In genomic region chr17:80415626-80416042, GRCh38 we compare ENCODE assay signal across 8 cellular contexts. TPM values are rescaled to one million over a fixed set of nuclear protein-coding genes. Genes with fewer than 3 reads are reported as not detected.
A peak's percentile ranks its signal among the peaks of the same experiment; 100 is the strongest.
DNase-seq lines count a peak whose midpoint lies in the region; ATAC-seq and TF ChIP-seq lines count a peak whose summit lies in the region.

No MANE protein-coding gene starts in this region.

- H3K36me3 ChIP-seq in GM23338 (ENCODE audit: insufficient read depth) (no peaks in the 10 kb centered on the region), spleen (peaks cover 0 to 36% (median 12%) of the 10 kb centered on the region in 6 donors)

- H3K4me1 ChIP-seq in GM23338 (ENCODE audit: insufficient read depth) (peaks cover 3% of the 10 kb centered on the region; the same call in 1 of the 2 replicates), spleen (peaks cover 8 to 48% (median 30%) of the 10 kb centered on the region in 6 donors)

- TF ChIP-seq CTCF in GM23338 (conservative IDR thresholded peaks at IDR 0.05; ENCODE audit: low read depth in 2 of 2) (no peak), spleen (IDR thresholded peaks at IDR 0.05 in 8 of 11, conservative IDR thresholded peaks at IDR 0.05 in 3 of 11) (no peak)

- no peaks in the 10 kb centered on the region for H3K9me2 ChIP-seq in GM23338 (ENCODE audit: insufficient read depth)

- WGBS in spleen, 5 donors, result 6 to 30% (median 11%) methylated on average over 7 to 36 of the region's 36 CpGs

- CTCF ChIA-PET in T-cell (lab: Charles Lee), result interaction anchor here in 1 of 2 donors (0.7 to 1.3 kb wide), 2 partner anchors 10 to 123 kb away, joined by 4 read pairs; no protein-coding TSS in a partner anchor

- H3K9me3 ChIP-seq in spleen, result no peaks in the 10 kb centered on the region

- H3F3A ChIP-seq in GM23338 (replicated peaks; ENCODE audit: low read depth), result 0 out of 2 replicates have a peak, but pooled peaks cover 3% of the 10 kb centered on the region

- H3K79me2 ChIP-seq in GM23338 (replicated peaks; ENCODE audit: insufficient read depth), result 0 out of 2 replicates have a peak, but pooled peaks cover 2% of the 10 kb centered on the region

- no peak overlapping the region; the same call in 1 of the 2 replicates for H3K27ac Mint-ChIP-seq in GM23338
- H3K27ac Mint-ChIP-seq in T-cell, result peak overlapping the region in 1 of 2 donors; percentile 61

- peak overlapping the region; percentile 98 for H2AFZ ChIP-seq in GM23338

- H3K9me3 Mint-ChIP-seq in GM23338 (no peaks in the 10 kb centered on the region; the same call in 2 of the 3 replicates), T-cell (no peaks in the 10 kb centered on the region)

- ATAC-seq in GM23338, result peak; percentile 28
- ATAC-seq in T-cell (replicated peaks in 1 of 4), result no peak
- ATAC-seq in left cardiac atrium, result peak; percentile 19 to 33
- ATAC-seq in GM19397 (IDR thresholded peaks at IDR 0.05; ENCODE audit: unreplicated experiment), result no peak
- no peak for ATAC-seq in GM18520 (IDR thresholded peaks at IDR 0.05; ENCODE audit: unreplicated experiment)

- intact Hi-C loops in left cardiac atrium (cut with DNase I) (no loop called here), spleen (cut with DNase I; ENCODE audit: low total_unique reads) (no loop called here)

- no peak for TF ChIP-seq POLR2A in spleen (IDR thresholded peaks at IDR 0.05)

- peak overlapping the region; percentile 98 for H3K4me2 ChIP-seq in GM23338

- H3K27me3 ChIP-seq in GM23338 (ENCODE audit: insufficient read depth), result peaks cover 13% of the 10 kb centered on the region
- H3K27me3 ChIP-seq in spleen (replicated peaks in 1 of 7), result peaks cover 0 to 17% (median 0%) of the 10 kb centered on the region in 7 donors

- peaks cover 4% of the 10 kb centered on the region; the same call in 1 of the 2 replicates for H4K20me1 ChIP-seq in GM23338 (replicated peaks; ENCODE audit: insufficient read depth)

- H3K27me3 Mint-ChIP-seq in GM23338 (ENCODE audit: insufficient read depth, low read depth, poor library complexity), result peaks cover 24% of the 10 kb centered on the region
- peaks cover 4 to 11% of the 10 kb centered on the region in 2 donors for H3K27me3 Mint-ChIP-seq in T-cell

- DNase-seq in GM23338 (ENCODE audit: low spot score) (no peak), T-cell (no peak), left cardiac atrium (no peak), spleen (no peak)
- DNase-seq in activated CD4-positive, CD25-positive, alpha-beta regulatory T cell treated with anti-CD3 and anti-CD28 coated beads, Interleukin-2, amount 50 U/mL, for 72 hours, result no peak
- no peak for DNase-seq in effector CD4-positive, alpha-beta T cell

- H3K27ac ChIP-seq in GM23338 (ENCODE audit: low read depth) (no peak overlapping the region), spleen (peak overlapping the region; percentile 89 to 95 (median 94))

- POLR2A ChIA-PET in T-cell (lab: Charles Lee), result no interaction called here

- H3K4me1 Mint-ChIP-seq in GM23338 (peaks cover 10% of the 10 kb centered on the region), T-cell (peaks cover 30 to 41% (median 35%) of the 10 kb centered on the region in 3 donors)

- peak overlapping the region; percentile 93 for H3K4me3 ChIP-seq in GM23338
- peak overlapping the region; percentile 67 to 91 (median 80) for H3K4me3 ChIP-seq in spleen

- H3K4me3 Mint-ChIP-seq in GM23338 (peak overlapping the region; percentile 91), T-cell (peak overlapping the region; percentile 83 to 87 (median 84))

- H3K36me3 Mint-ChIP-seq in GM23338 (ENCODE audit: low read depth) (peaks cover 4% of the 10 kb centered on the region; the same call in 2 of the 3 replicates), T-cell (peaks cover 12% of the 10 kb centered on the region)

TF ChIP-seq in GM23338, 12 proteins besides CTCF, POLR2A, EP300 and RAD21:
- TF ChIP-seq STAT1 (IDR thresholded peaks at IDR 0.05; ENCODE audit: unreplicated experiment) (no peak), POLR2AphosphoS5 (IDR thresholded peaks at IDR 0.05; ENCODE audit: low read depth) (no peak), EZH2phosphoT487 (IDR thresholded peaks at IDR 0.05; ENCODE audit: unreplicated experiment) (no peak), ETS1 (IDR thresholded peaks at IDR 0.05) (no peak), REST (IDR thresholded peaks at IDR 0.05; ENCODE audit: unreplicated experiment) (no peak), EZH2 (IDR thresholded peaks at IDR 0.05; ENCODE audit: low read depth, unreplicated experiment) (no peak)

RNA-seq across cellular contexts. Expression of gene ENDOV, which starts 0.7 kb away (rescaled TPM):
- 10.2 and 11.5 TPM in 2 replicates for total RNA-seq in GM23338 (2014; rRNA removed; shearing (Covaris generic))
- polyA plus RNA-seq in GM23338 (2016; fragmentation: Nextera tagmentation; extraction: Ambion mirVana) (16.0 and 16.1 TPM in 2 replicates), spleen (10 to 100 TPM in 2 of 3 donors, 1 to 10 TPM in 1; 9.7 to 22.2 (median 18.9) TPM)
- total RNA-seq in T-cell (10 to 100 TPM; 17.1 to 22.2 (median 21.1) TPM), left cardiac atrium (10 to 100 TPM; 10.3 to 11.7 TPM), spleen (10 to 100 TPM; 20.3 to 47.4 (median 29.0) TPM)

Comparison
In these comparisons a context has a peak if more than half of its experiments do, and no peak if none do; other contexts are left out.
1. ATAC-seq: peak in GM23338 (single experiment) and left cardiac atrium (2 of 2); none in T-cell (0 of 4), GM19397 (single experiment) and GM18520 (single experiment).